1 cellular context compared by ENCODE assay signal in the genomic region with DNA sequence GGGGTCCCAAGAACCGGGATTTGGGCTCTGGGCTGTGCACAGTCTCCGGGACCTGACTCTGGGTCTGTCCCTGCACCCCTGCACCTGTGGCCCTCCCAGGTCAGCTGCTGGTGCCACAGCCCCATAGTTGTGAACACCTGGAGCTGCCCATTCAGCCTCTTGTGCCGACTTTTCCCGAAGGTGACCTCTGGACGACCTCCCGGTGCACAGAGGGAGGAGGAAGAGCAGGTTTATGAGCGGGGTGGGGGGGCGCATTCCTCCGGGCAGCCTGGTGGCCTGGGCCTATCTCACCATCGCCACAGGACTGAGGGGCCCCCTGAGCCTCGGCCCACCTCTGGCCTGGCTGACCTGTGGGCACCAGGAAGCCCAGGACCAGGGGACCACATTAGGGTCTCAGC.
TF ChIP-seq lines count a peak whose summit lies in the region.

No MANE protein-coding gene starts in this region.

TF ChIP-seq in HCT116, 20 proteins besides CTCF, POLR2A, EP300 and RAD21 (continued from another document):
- TF ChIP-seq, protein P1, sequence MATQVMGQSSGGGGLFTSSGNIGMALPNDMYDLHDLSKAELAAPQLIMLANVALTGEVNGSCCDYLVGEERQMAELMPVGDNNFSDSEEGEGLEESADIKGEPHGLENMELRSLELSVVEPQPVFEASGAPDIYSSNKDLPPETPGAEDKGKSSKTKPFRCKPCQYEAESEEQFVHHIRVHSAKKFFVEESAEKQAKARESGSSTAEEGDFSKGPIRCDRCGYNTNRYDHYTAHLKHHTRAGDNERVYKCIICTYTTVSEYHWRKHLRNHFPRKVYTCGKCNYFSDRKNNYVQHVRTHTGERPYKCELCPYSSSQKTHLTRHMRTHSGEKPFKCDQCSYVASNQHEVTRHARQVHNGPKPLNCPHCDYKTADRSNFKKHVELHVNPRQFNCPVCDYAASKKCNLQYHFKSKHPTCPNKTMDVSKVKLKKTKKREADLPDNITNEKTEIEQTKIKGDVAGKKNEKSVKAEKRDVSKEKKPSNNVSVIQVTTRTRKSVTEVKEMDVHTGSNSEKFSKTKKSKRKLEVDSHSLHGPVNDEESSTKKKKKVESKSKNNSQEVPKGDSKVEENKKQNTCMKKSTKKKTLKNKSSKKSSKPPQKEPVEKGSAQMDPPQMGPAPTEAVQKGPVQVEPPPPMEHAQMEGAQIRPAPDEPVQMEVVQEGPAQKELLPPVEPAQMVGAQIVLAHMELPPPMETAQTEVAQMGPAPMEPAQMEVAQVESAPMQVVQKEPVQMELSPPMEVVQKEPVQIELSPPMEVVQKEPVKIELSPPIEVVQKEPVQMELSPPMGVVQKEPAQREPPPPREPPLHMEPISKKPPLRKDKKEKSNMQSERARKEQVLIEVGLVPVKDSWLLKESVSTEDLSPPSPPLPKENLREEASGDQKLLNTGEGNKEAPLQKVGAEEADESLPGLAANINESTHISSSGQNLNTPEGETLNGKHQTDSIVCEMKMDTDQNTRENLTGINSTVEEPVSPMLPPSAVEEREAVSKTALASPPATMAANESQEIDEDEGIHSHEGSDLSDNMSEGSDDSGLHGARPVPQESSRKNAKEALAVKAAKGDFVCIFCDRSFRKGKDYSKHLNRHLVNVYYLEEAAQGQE (IDR thresholded peaks at IDR 0.05; ENCODE audit: low read depth), result no peak
- TF ChIP-seq EGR1 (IDR thresholded peaks at IDR 0.05; ENCODE audit: low read depth), result no peak
- TF ChIP-seq CEBPB (IDR thresholded peaks at IDR 0.05; ENCODE audit: low read depth), result no peak
- TF ChIP-seq, protein P2, sequence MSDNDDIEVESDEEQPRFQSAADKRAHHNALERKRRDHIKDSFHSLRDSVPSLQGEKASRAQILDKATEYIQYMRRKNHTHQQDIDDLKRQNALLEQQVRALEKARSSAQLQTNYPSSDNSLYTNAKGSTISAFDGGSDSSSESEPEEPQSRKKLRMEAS (IDR thresholded peaks at IDR 0.05), result no peak
